Comparison of ENCODE assay signal across 9 cellular contexts in genomic region chr1:169483500-169483966, GRCh38. TPM values are rescaled to one million over a fixed set of nuclear protein-coding genes. Genes with fewer than 3 reads are reported as not detected.
A peak's percentile ranks its signal among the peaks of the same experiment; 100 is the strongest.
DNase-seq lines count a peak whose midpoint lies in the region; ATAC-seq and TF ChIP-seq lines count a peak whose summit lies in the region.
"Had no signal": no experiment of that assay in that cellular context is flagged by ENCODE, and none has a peak within 500 bp of the region (broad histone marks: within the 10 kb centered on the region; RNA-seq: fewer than 3 reads in every experiment).

No MANE protein-coding gene starts in this region.

- TF ChIP-seq CTCF in fibroblast of mammary gland (conservative IDR thresholded peaks at IDR 0.05; ENCODE audit: control insufficient read depth, insufficient read depth, low read depth, low read length), result no peak

- H3K4me3 ChIP-seq in fibroblast of mammary gland (ENCODE audit: control insufficient read depth, low read depth, low read length), result peak overlapping the region; percentile 69

- DNase-seq in HCEC 1CT, result peak; percentile 72
- DNase-seq in OCI-M2 (lab: John Stamatoyannopoulos, UW; ENCODE audit: unreplicated experiment), result peak; percentile 8
- DNase-seq in fibroblast of mammary gland (ENCODE audit: low read depth), result peak; percentile 91
- peak; percentile 92 for DNase-seq in renal cortical epithelial cell (ENCODE audit: low read depth)
- DNase-seq in cortex of kidney (lab: John Stamatoyannopoulos, UW), result no peak
- DNase-seq in NCI-H1092 treated with DMSO at 0.1 percent for 48 hours (lab: John Stamatoyannopoulos, UW), result no peak
- DNase-seq in MV-4-11 (lab: John Stamatoyannopoulos, UW), result no peak

- no peak for ATAC-seq in HG02938 (IDR thresholded peaks at IDR 0.05; ENCODE audit: unreplicated experiment)
- ATAC-seq: left colon had no signal

RNA-seq across cellular contexts. Expression of gene SLC19A2, which starts 2.2 kb away (rescaled TPM):
- 11.9 and 29.9 TPM in 2 replicates for total RNA-seq in renal cortical epithelial cell

RNA-seq across cellular contexts. Expression of gene CCDC181, which starts 56.3 kb away (rescaled TPM):
- 3.8 and 6.0 TPM in 2 replicates for total RNA-seq in renal cortical epithelial cell

Comparison
In these comparisons a context has a peak if more than half of its experiments do, and no peak if none do; other contexts are left out.
1. DNase-seq: peak in HCEC 1CT (single experiment), OCI-M2 (single experiment), fibroblast of mammary gland (single experiment) and renal cortical epithelial cell (single experiment); none in cortex of kidney (single experiment), NCI-H1092 treated with DMSO at 0.1 percent for 48 hours (single experiment) and MV-4-11 (single experiment).